ENCODE assay signal across 1 cellular context in genomic region chr7:133586253-133586652, GRCh38.
TF ChIP-seq lines count a peak whose summit lies in the region.

No MANE protein-coding gene starts in this region.

TF ChIP-seq in K562, 482 proteins besides CTCF, POLR2A, EP300 and RAD21 (continued from another document):
- TF ChIP-seq CHD7 (IDR thresholded peaks at IDR 0.05; ENCODE audit: low read depth, low read length), result no peak
